In genomic region chr11:22807855-22808558, GRCh38 we compare ENCODE assay signal across 11 cellular contexts. TPM values are rescaled to one million over a fixed set of nuclear protein-coding genes. Genes with fewer than 3 reads are reported as not detected.
DNase-seq lines count a peak whose midpoint lies in the region; ATAC-seq, FAIRE-seq and TF ChIP-seq lines count a peak whose summit lies in the region.
"Had no signal": no experiment of that assay in that cellular context is flagged by ENCODE, and none has a peak within 500 bp of the region (broad histone marks: within the 10 kb centered on the region; RNA-seq: fewer than 3 reads in every experiment).

No MANE protein-coding gene starts in this region.

- peaks cover 5% of the 10 kb centered on the region for H3K9me3 ChIP-seq in endothelial cell of umbilical vein (replicated peaks; ENCODE audit: control insufficient read depth, insufficient read depth, low read length)
- H3K9me3 ChIP-seq in breast epithelium, result no peaks in the 10 kb centered on the region
- H3K9me3 ChIP-seq in mesenchymal stem cell (ENCODE audit: control insufficient read depth, low read length), result no peaks in the 10 kb centered on the region
- H3K9me3 ChIP-seq in sigmoid colon, result peaks cover 0 to 3% (median 0%) of the 10 kb centered on the region in 4 donors
- H3K9me3 ChIP-seq: thoracic aorta had no signal

- H2AK5ac ChIP-seq in mesenchymal stem cell (ENCODE audit: low read length, severe bottlenecking), result no peak overlapping the region

- no peaks in the 10 kb centered on the region for H3K36me3 Mint-ChIP-seq in MCF 10A (ENCODE audit: insufficient read depth, unreplicated experiment)

- no peak overlapping the region for H3K27ac Mint-ChIP-seq in MCF 10A (ENCODE audit: low read depth, unreplicated experiment)

- dilution Hi-C loops in endothelial cell of umbilical vein (cut with MboI; ENCODE audit: extremely low pct_ligation_motif_present, low sequenced_read_pairs), result no loop called here

- H3K4me1 Mint-ChIP-seq in MCF 10A (ENCODE audit: insufficient read depth, unreplicated experiment), result no peaks in the 10 kb centered on the region

- 86% methylated on average over 1 of the region's 2 CpGs for WGBS in mesenchymal stem cell
- 73 to 79% methylated on average over 2 of the region's 2 CpGs for WGBS in sigmoid colon, 2 donors

- BruUV-seq in endothelial cell of umbilical vein (replicated peaks; lab: Mats Ljungman, UMichigan) (TSS peak; percentile 71), MCF 10A (replicated peaks; lab: Mats Ljungman, UMichigan) (no TSS peak)

- H2BK15ac ChIP-seq in mesenchymal stem cell (ENCODE audit: low read depth, poor library complexity, severe bottlenecking), result no peak overlapping the region

- no peak overlapping the region for H4K91ac ChIP-seq in mesenchymal stem cell (ENCODE audit: low read length)

- H3K4me1 ChIP-seq in endothelial cell of umbilical vein (ENCODE audit: control insufficient read depth, extremely low read depth, insufficient read depth, low read length), result peaks cover 29% of the 10 kb centered on the region
- no peaks in the 10 kb centered on the region for H3K4me1 ChIP-seq in breast epithelium
- H3K4me1 ChIP-seq in mesenchymal stem cell (ENCODE audit: control insufficient read depth, insufficient read depth, low read depth, low read length), result no peaks in the 10 kb centered on the region
- no peaks in the 10 kb centered on the region for H3K4me1 ChIP-seq in sigmoid colon

- no peak overlapping the region for H4K8ac ChIP-seq in mesenchymal stem cell (ENCODE audit: low read length)

- TF ChIP-seq EP300 in sigmoid colon (IDR thresholded peaks at IDR 0.05), result no peak

- no peaks in the 10 kb centered on the region for H3K79me2 ChIP-seq in endothelial cell of umbilical vein (ENCODE audit: control insufficient read depth, insufficient read depth, low read length)

- H3K9me1 ChIP-seq in endothelial cell of umbilical vein (replicated peaks; ENCODE audit: control insufficient read depth, extremely low read depth, insufficient read depth, low read length), result no peaks in the 10 kb centered on the region

- peak overlapping the region; percentile 3 for H3K9ac ChIP-seq in endothelial cell of umbilical vein (replicated peaks; ENCODE audit: extremely low read depth, insufficient read depth, low read length)
- H3K9ac ChIP-seq in mesenchymal stem cell (ENCODE audit: low read length), result no peak overlapping the region

- H3K36me3 ChIP-seq in endothelial cell of umbilical vein (ENCODE audit: control insufficient read depth in 2 of 2, extremely low read depth in 1 of 2, insufficient read depth in 2 of 2, low read length in 2 of 2) (no peaks in the 10 kb centered on the region), breast epithelium (peaks cover 3% of the 10 kb centered on the region), mesenchymal stem cell (ENCODE audit: control insufficient read depth in 1 of 2, insufficient read depth in 2 of 2, low read depth in 1 of 2, low read length in 2 of 2) (no peaks in the 10 kb centered on the region), sigmoid colon (no peaks in the 10 kb centered on the region)
- H3K36me3 ChIP-seq: thoracic aorta had no signal

- no peak for TF ChIP-seq CTCF in endothelial cell of umbilical vein (IDR thresholded peaks at IDR 0.05; ENCODE audit: extremely low read depth in 1 of 2, insufficient read depth in 1 of 2, low read depth in 1 of 2, low read length in 2 of 2)
- TF ChIP-seq CTCF in breast epithelium (IDR thresholded peaks at IDR 0.05), result no peak
- no peak for TF ChIP-seq CTCF in sigmoid colon (IDR thresholded peaks at IDR 0.05)
- no peak for TF ChIP-seq CTCF in MCF 10A (IDR thresholded peaks at IDR 0.05; ENCODE audit: unreplicated experiment)

- no peaks in the 10 kb centered on the region for H3K27me3 ChIP-seq in endothelial cell of umbilical vein (ENCODE audit: control insufficient read depth in 2 of 2, insufficient read depth in 2 of 2, low read length in 2 of 2)
- H3K27me3 ChIP-seq in breast epithelium, result no peaks in the 10 kb centered on the region
- no peaks in the 10 kb centered on the region for H3K27me3 ChIP-seq in mesenchymal stem cell (ENCODE audit: control insufficient read depth in 1 of 2, insufficient read depth in 1 of 2, low read length in 2 of 2)
- H3K27me3 ChIP-seq in sigmoid colon, result no peaks in the 10 kb centered on the region

- H4K20me1 ChIP-seq in endothelial cell of umbilical vein (replicated peaks; ENCODE audit: control insufficient read depth, extremely low read depth, insufficient read depth, low read length), result no peaks in the 10 kb centered on the region

- no peak overlapping the region for H3K23ac ChIP-seq in mesenchymal stem cell (ENCODE audit: low read length in 2 of 2)

- FAIRE-seq in GM18507 (lab: Jason Lieb, UNC) (peak; percentile 52), endothelial cell of umbilical vein (lab: Jason Lieb, UNC) (peak; percentile 91)

- no peak overlapping the region for H2BK120ac ChIP-seq in mesenchymal stem cell (ENCODE audit: low read depth, low read length)

- peak overlapping the region; percentile 52 for H3K27ac ChIP-seq in endothelial cell of umbilical vein (ENCODE audit: insufficient read depth, low read depth, low read length)
- peak overlapping the region in 1 of 2 donors; percentile 8 for H3K27ac ChIP-seq in breast epithelium
- H3K27ac ChIP-seq in mesenchymal stem cell (ENCODE audit: low read length, poor library complexity, severe bottlenecking), result no peak overlapping the region
- peak overlapping the region in 1 of 4 donors; percentile 42 for H3K27ac ChIP-seq in sigmoid colon
- H3K27ac ChIP-seq: thoracic aorta had no signal

- CTCF ChIA-PET in endothelial cell of umbilical vein (lab: Charles Lee) (interaction anchor here (1.0 to 5.5 kb wide), 6 partner anchors 14 to 105 kb away, joined by 3 to 26 read pairs (median 12); partner anchors contain the start of gene SVIP), MCF 10A (lab: Yijun Ruan, JAX) (interaction anchor here (0.5 to 1.0 kb wide), 2 partner anchors 21 to 183 kb away, joined by 4 read pairs; partner anchors contain the start of genes FANCF and SVIP)

- POLR2A ChIA-PET in endothelial cell of umbilical vein (lab: Charles Lee) (interaction anchor here (1.0 to 1.2 kb wide), 2 partner anchors 22 kb away, joined by 3 to 4 read pairs; partner anchors contain the start of gene SVIP), MCF 10A (lab: Yijun Ruan, JAX) (no interaction called here)

- H3K4me3 ChIP-seq in endothelial cell of umbilical vein (replicated peaks in 1 of 3; ENCODE audit: insufficient read depth in 1 of 3, low read depth in 1 of 3, low read length in 3 of 3) (peak overlapping the region in 1 of 3 experiments; percentile 16), breast epithelium (no peak overlapping the region), mesenchymal stem cell (ENCODE audit: insufficient read depth in 1 of 2, low read depth in 1 of 2, low read length in 2 of 2) (no peak overlapping the region), sigmoid colon (no peak overlapping the region)
- H3K4me3 ChIP-seq: thoracic aorta had no signal

- H3K4ac ChIP-seq in mesenchymal stem cell (ENCODE audit: low read depth in 1 of 2, low read length in 2 of 2), result no peak overlapping the region

- H3K4me2 ChIP-seq in endothelial cell of umbilical vein (ENCODE audit: insufficient read depth, low read length), result peak overlapping the region; percentile 60
- no peak overlapping the region for H3K4me2 ChIP-seq in mesenchymal stem cell (ENCODE audit: low read length, poor library complexity, severe bottlenecking)

- no peaks in the 10 kb centered on the region for H3K79me1 ChIP-seq in mesenchymal stem cell (replicated peaks; ENCODE audit: low read length, poor library complexity, severe bottlenecking)

- no peak overlapping the region for H3K18ac ChIP-seq in mesenchymal stem cell (ENCODE audit: low read depth in 1 of 2, low read length in 2 of 2)

- no peaks in the 10 kb centered on the region for H3K9me3 Mint-ChIP-seq in MCF 10A (ENCODE audit: unreplicated experiment)

- no peak for DNase-seq in GM18507 (ENCODE audit: extremely low spot score, insufficient read length, low read depth)
- DNase-seq in endothelial cell of umbilical vein (ENCODE audit: low read depth, low spot score), result peak; percentile 89
- DNase-seq in breast epithelium (ENCODE audit: low spot score in 2 of 2), result no peak
- DNase-seq in mesenchymal stem cell, result no peak
- DNase-seq in sigmoid colon, result no peak
- no peak for DNase-seq in MCF 10A (ENCODE audit: unreplicated experiment)

- H2AFZ ChIP-seq in endothelial cell of umbilical vein (ENCODE audit: low read depth, low read length) (peak overlapping the region; percentile 4), mesenchymal stem cell (ENCODE audit: low read depth, low read length) (no peak overlapping the region)

- H3K14ac ChIP-seq in mesenchymal stem cell (ENCODE audit: low read length in 2 of 2), result no peak overlapping the region

- TF ChIP-seq POLR2A in endothelial cell of umbilical vein (IDR thresholded peaks at IDR 0.05; ENCODE audit: low read depth, low read length) (peak; percentile 61), breast epithelium (IDR thresholded peaks at IDR 0.05) (no peak), sigmoid colon (IDR thresholded peaks at IDR 0.05) (no peak)

- peak; percentile 98 for ATAC-seq in GM21576 (IDR thresholded peaks at IDR 0.05; ENCODE audit: unreplicated experiment)
- ATAC-seq in HG03460 (IDR thresholded peaks at IDR 0.05; ENCODE audit: unreplicated experiment), result peak; percentile 96

- H2BK5ac ChIP-seq in mesenchymal stem cell (ENCODE audit: low read depth, low read length, poor library complexity, severe bottlenecking), result no peak overlapping the region

- H3K4me3 Mint-ChIP-seq in MCF 10A (ENCODE audit: unreplicated experiment), result no peak overlapping the region

- intact Hi-C loops in endothelial cell of umbilical vein (cut with micrococcal nuclease) (loop anchor here (1.0 kb wide), 4 partner anchors 16 to 183 kb away; partner anchors contain the start of genes FANCF and SVIP), breast epithelium (cut with DNase I; ENCODE audit: low total_unique reads) (no loop called here), sigmoid colon (cut with DNase I) (no loop called here), MCF 10A (cut with micrococcal nuclease) (no loop called here)

- H2BK12ac ChIP-seq in mesenchymal stem cell (ENCODE audit: low read length in 2 of 2), result no peak overlapping the region

- H3K27me3 Mint-ChIP-seq in MCF 10A (ENCODE audit: insufficient read depth, unreplicated experiment), result no peaks in the 10 kb centered on the region

RNA-seq across cellular contexts. Expression of gene SVIP, which starts 21.6 kb away (rescaled TPM):
- total RNA-seq in endothelial cell of umbilical vein, result 69.5 and 70.5 TPM in 2 replicates
- 3.2 and 4.6 TPM in 2 replicates for polyA plus RNA-seq in endothelial cell of umbilical vein
- 16.4 and 17.7 TPM in 2 replicates for polyA plus RNA-seq in endothelial cell of umbilical vein (2011; cell fraction: cytosol; rRNA removed)
- polyA plus RNA-seq in endothelial cell of umbilical vein (2011; cell fraction: nucleus; rRNA removed), result 7.3 and 11.9 TPM in 2 replicates
- 30.4 and 57.6 TPM in 2 replicates for polyA plus RNA-seq in endothelial cell of umbilical vein (2012)
- polyA minus RNA-seq in endothelial cell of umbilical vein, result 3.1 and 3.4 TPM in 2 replicates
- polyA minus RNA-seq in endothelial cell of umbilical vein (2011; cell fraction: cytosol; rRNA and poly(A)+ RNA removed), result 2.0 TPM
- polyA minus RNA-seq in endothelial cell of umbilical vein (2011; cell fraction: nucleus; rRNA and poly(A)+ RNA removed), result 9.8 and 13.8 TPM in 2 replicates
- total RNA-seq in breast epithelium, result 10 to 100 TPM in 2 of 3 donors, 1 to 10 TPM in 1; 6.1 to 25.2 (median 12.8) TPM
- 12.4 TPM for polyA plus RNA-seq in mesenchymal stem cell (2013, experiment 1 of 2)
- polyA plus RNA-seq in mesenchymal stem cell (2013, experiment 2 of 2), result 13.9 TPM
- total RNA-seq in sigmoid colon, result 10 to 100 TPM in 3 of 4 donors, 1 to 10 TPM in 1; 6.9 to 16.8 (median 12.0) TPM
- 10 to 100 TPM in 2 of 3 donors, 1 to 10 TPM in 1; 9.7 to 17.1 (median 16.2) TPM for polyA plus RNA-seq in sigmoid colon
- total RNA-seq in MCF 10A (2022), result 8.6 and 8.8 TPM in 2 replicates

RNA-seq across cellular contexts. Expression of gene CCDC179, which starts 52.3 kb away (rescaled TPM):
- not detected in 2 replicates for total RNA-seq in endothelial cell of umbilical vein
- polyA plus RNA-seq in endothelial cell of umbilical vein, result not detected in 2 replicates
- polyA plus RNA-seq in endothelial cell of umbilical vein (2011; cell fraction: cytosol; rRNA removed), result not detected in 2 replicates
- polyA plus RNA-seq in endothelial cell of umbilical vein (2011; cell fraction: nucleus; rRNA removed), result not detected in 2 replicates
- polyA plus RNA-seq in endothelial cell of umbilical vein (2012), result not detected in 2 replicates
- not detected in 2 replicates for polyA minus RNA-seq in endothelial cell of umbilical vein
- not detected for polyA minus RNA-seq in endothelial cell of umbilical vein (2011; cell fraction: cytosol; rRNA and poly(A)+ RNA removed)
- polyA minus RNA-seq in endothelial cell of umbilical vein (2011; cell fraction: nucleus; rRNA and poly(A)+ RNA removed), result not detected in 2 replicates
- total RNA-seq in breast epithelium, result not detected
- not detected for polyA plus RNA-seq in mesenchymal stem cell (2013, experiment 1 of 2)
- polyA plus RNA-seq in mesenchymal stem cell (2013, experiment 2 of 2), result 0.05 TPM
- not detected for total RNA-seq in sigmoid colon
- polyA plus RNA-seq in sigmoid colon, result not detected
- not detected in 2 replicates for total RNA-seq in MCF 10A (2022)
- total RNA-seq: fibroblast of lung, posterior vena cava, thoracic aorta had no signal
- polyA plus RNA-seq: fibroblast of lung had no signal
